Comparison of ENCODE assay signal across 2 cellular contexts in genomic region chr1:85461216-85461945, GRCh38.
TF ChIP-seq lines count a peak whose summit lies in the region.

No MANE protein-coding gene starts in this region.

TF ChIP-seq in SK-N-SH, 30 proteins besides CTCF, POLR2A, EP300 and RAD21 (continued from another document):
- no peak for TF ChIP-seq GATA2 (CRISPR knock-in tag; IDR thresholded peaks at IDR 0.05)

TF ChIP-seq in SK-N-SH treated with all-trans-retinoic acid at 6 μM for 48 hours, 23 proteins besides CTCF, POLR2A, EP300 and RAD21 (continued from another document):
- TF ChIP-seq PATZ1 (CRISPR knock-in tag; IDR thresholded peaks at IDR 0.05; ENCODE audit: borderline replicate concordance) (no peak), CSRNP3 (CRISPR knock-in tag; IDR thresholded peaks at IDR 0.05) (no peak), BACH2 (CRISPR knock-in tag; IDR thresholded peaks at IDR 0.05; ENCODE audit: borderline replicate concordance) (no peak), ZFP30 (CRISPR knock-in tag; IDR thresholded peaks at IDR 0.05) (no peak), CREB5 (CRISPR knock-in tag; IDR thresholded peaks at IDR 0.05; ENCODE audit: low read depth) (no peak), ZNF565 (CRISPR knock-in tag; conservative IDR thresholded peaks at IDR 0.05; ENCODE audit: low read depth) (no peak), TCF4 (CRISPR knock-in tag; IDR thresholded peaks at IDR 0.05; ENCODE audit: borderline replicate concordance) (no peak), ZNF70 (CRISPR knock-in tag; IDR thresholded peaks at IDR 0.05) (no peak), TOX (CRISPR knock-in tag; IDR thresholded peaks at IDR 0.05; ENCODE audit: borderline replicate concordance) (no peak), SNAI2 (CRISPR knock-in tag; IDR thresholded peaks at IDR 0.05) (no peak)
